9 cellular contexts compared by ENCODE assay signal in the genomic region with DNA sequence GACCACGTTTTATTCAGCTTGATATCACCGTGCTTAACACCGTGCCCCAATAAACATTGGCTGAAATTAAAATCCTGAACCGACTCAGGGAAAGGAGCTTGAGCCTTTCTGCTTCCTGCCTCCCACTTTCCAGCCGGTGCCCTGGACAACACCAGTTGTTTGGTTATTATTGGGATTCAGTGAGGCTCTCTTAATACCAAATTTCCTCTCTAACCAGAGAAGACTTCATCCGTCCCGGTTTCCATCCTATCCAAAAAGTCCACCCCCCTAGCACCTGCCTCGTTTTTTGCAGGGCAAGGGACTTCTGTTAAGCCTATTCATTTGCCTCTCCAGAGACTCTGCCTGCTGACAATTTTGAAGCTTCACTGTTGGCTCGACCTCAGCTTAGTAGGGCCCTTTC. TPM values are rescaled to one million over a fixed set of nuclear protein-coding genes. Genes with fewer than 3 reads are reported as not detected.
DNase-seq lines count a peak whose midpoint lies in the region; ATAC-seq and TF ChIP-seq lines count a peak whose summit lies in the region.
"Had no signal": no experiment of that assay in that cellular context is flagged by ENCODE, and none has a peak within 500 bp of the region (broad histone marks: within the 10 kb centered on the region; RNA-seq: fewer than 3 reads in every experiment).

No MANE protein-coding gene starts in this region.

- peaks cover 10% of the 10 kb centered on the region for H3K4me1 Mint-ChIP-seq in progenitor cell of endocrine pancreas (ENCODE audit: low read depth)

- H3K4me1 ChIP-seq in Panc1 (ENCODE audit: control insufficient read depth, insufficient read depth, low read length) (no peaks in the 10 kb centered on the region), esophagus muscularis mucosa (peaks cover 5 to 20% (median 18%) of the 10 kb centered on the region in 4 donors), body of pancreas (peaks cover 12% of the 10 kb centered on the region)
- H3K4me1 ChIP-seq in effector memory CD4-positive, alpha-beta T cell (ENCODE audit: control insufficient read depth, insufficient read depth, low read length, poor library complexity, severe bottlenecking): no peaks in the 10 kb centered on the region

- H3K4me3 ChIP-seq in Panc1 (ENCODE audit: low read depth in 2 of 2, low read length in 2 of 2): peak overlapping the region; percentile 30 to 40; a peak in 2 of 4 replicates
- peak overlapping the region; percentile 52 to 67 (median 55) for H3K4me3 ChIP-seq in esophagus muscularis mucosa
- no peak overlapping the region for H3K4me3 ChIP-seq in effector memory CD4-positive, alpha-beta T cell (ENCODE audit: insufficient read depth, low read depth, low read length, poor library complexity, severe bottlenecking)
- H3K4me3 ChIP-seq in body of pancreas: peak overlapping the region in 1 of 2 donors; percentile 63

- CTCF ChIA-PET in Panc1 (lab: Charles Lee): no interaction called here

- H3K4me3 Mint-ChIP-seq in progenitor cell of endocrine pancreas (ENCODE audit: low read depth): peak overlapping the region; percentile 70

- BruUV-seq in Panc1 (replicated peaks; lab: Mats Ljungman, UMichigan): no TSS peak

- POLR2A ChIA-PET in Panc1 (lab: Charles Lee): interaction anchor here (1.1 kb wide), 1 partner anchor 14 kb away, joined by 3 read pairs; no protein-coding TSS in a partner anchor

- in situ Hi-C loops in Panc1 (cut with HindIII; ENCODE audit: low pct_unique_long_range_greater_than_20kb, low sequenced_read_pairs): no loop called here

- intact Hi-C loops in Panc1 (cut with micrococcal nuclease; ENCODE audit: unreplicated experiment) (loop anchor here (2.0 kb wide), 1 partner anchor 73 kb away; no protein-coding TSS in a partner anchor), esophagus muscularis mucosa (cut with DNase I) (loop anchor here (5.0 kb wide), 1 partner anchor 71 kb away; no protein-coding TSS in a partner anchor), sciatic nerve (cut with DNase I) (no loop called here), body of pancreas (cut with DNase I) (loop anchor here (5.0 kb wide), 1 partner anchor 71 kb away; no protein-coding TSS in a partner anchor)

- peak; percentile 39; the same call in 1 of the 2 replicates for ATAC-seq in Panc1
- no peak for ATAC-seq in HG03469 (IDR thresholded peaks at IDR 0.05; ENCODE audit: unreplicated experiment)
- ATAC-seq in sciatic nerve: no peak
- ATAC-seq in body of pancreas: no peak

- DNase-seq in GM20000 (ENCODE audit: low spot score) (peak; percentile 14), Panc1 (ENCODE audit: low read depth, low spot score) (no peak), esophagus muscularis mucosa (ENCODE audit: extremely low spot score) (no peak), progenitor cell of endocrine pancreas (ENCODE audit: low spot score, unreplicated experiment) (no peak), sciatic nerve (ENCODE audit: low spot score) (no peak), body of pancreas (no peak)
- DNase-seq in effector memory CD4-positive, alpha-beta T cell: no peak
- DNase-seq: NCI-H2029 treated with DMSO at 0.1 percent for 48 hours had no signal

- H3K9me3 Mint-ChIP-seq in progenitor cell of endocrine pancreas (ENCODE audit: low read depth): no peaks in the 10 kb centered on the region

- TF ChIP-seq CTCF in GM20000 (IDR thresholded peaks at IDR 0.05; ENCODE audit: extremely low read depth, missing control alignments) (no peak), Panc1 (IDR thresholded peaks at IDR 0.05) (no peak), esophagus muscularis mucosa (IDR thresholded peaks at IDR 0.05) (no peak), progenitor cell of endocrine pancreas (IDR thresholded peaks at IDR 0.05; ENCODE audit: unreplicated experiment) (no peak), body of pancreas (IDR thresholded peaks at IDR 0.05) (no peak)

- 15% methylated on average over 9 of the region's 9 CpGs for WGBS in esophagus muscularis mucosa
- WGBS in body of pancreas, 2 donors: 16 to 19% methylated on average over 9 of the region's 9 CpGs

- H3K27me3 ChIP-seq in Panc1 (ENCODE audit: control insufficient read depth, insufficient read depth, low read length) (peaks cover 14% of the 10 kb centered on the region), esophagus muscularis mucosa (peaks cover 0 to 62% (median 33%) of the 10 kb centered on the region in 4 donors), body of pancreas (no peaks in the 10 kb centered on the region)
- peaks cover 31% of the 10 kb centered on the region for H3K27me3 ChIP-seq in effector memory CD4-positive, alpha-beta T cell (replicated peaks; ENCODE audit: control insufficient read depth, insufficient read depth, low read length, poor library complexity, severe bottlenecking)

- H3K27me3 Mint-ChIP-seq in progenitor cell of endocrine pancreas: peaks cover 48% of the 10 kb centered on the region

- H3K36me3 ChIP-seq in Panc1 (ENCODE audit: control insufficient read depth, insufficient read depth, low read length) (no peaks in the 10 kb centered on the region), esophagus muscularis mucosa (no peaks in the 10 kb centered on the region), body of pancreas (replicated peaks in 1 of 2; ENCODE audit: insufficient read depth in 1 of 2, low read depth in 2 of 2) (no peaks in the 10 kb centered on the region)
- no peaks in the 10 kb centered on the region for H3K36me3 ChIP-seq in effector memory CD4-positive, alpha-beta T cell (ENCODE audit: control insufficient read depth, insufficient read depth, low read length)

- TF ChIP-seq POLR2A in esophagus muscularis mucosa (IDR thresholded peaks at IDR 0.05; ENCODE audit: low read depth) (no peak), body of pancreas (IDR thresholded peaks at IDR 0.05) (no peak)

- no peak for TF ChIP-seq EP300 in esophagus muscularis mucosa (IDR thresholded peaks at IDR 0.05)

- no peaks in the 10 kb centered on the region for H3K36me3 Mint-ChIP-seq in progenitor cell of endocrine pancreas (ENCODE audit: insufficient read depth)

- H3K9me3 ChIP-seq in Panc1 (ENCODE audit: control insufficient read depth, insufficient read depth, low read depth, low read length): no peaks in the 10 kb centered on the region
- H3K9me3 ChIP-seq in esophagus muscularis mucosa: no peaks in the 10 kb centered on the region
- H3K9me3 ChIP-seq in effector memory CD4-positive, alpha-beta T cell (ENCODE audit: control insufficient read depth, low read length): no peaks in the 10 kb centered on the region
- no peaks in the 10 kb centered on the region for H3K9me3 ChIP-seq in body of pancreas

- no peak overlapping the region for H3K27ac ChIP-seq in Panc1 (ENCODE audit: low read length)
- H3K27ac ChIP-seq in esophagus muscularis mucosa (replicated peaks in 1 of 4): no peak overlapping the region
- no peak overlapping the region for H3K27ac ChIP-seq in effector memory CD4-positive, alpha-beta T cell (ENCODE audit: insufficient read depth, low read length, poor library complexity, severe bottlenecking)
- peak overlapping the region in 2 of 4 donors; percentile 70 to 85 for H3K27ac ChIP-seq in body of pancreas

- no peak overlapping the region for H3K27ac Mint-ChIP-seq in progenitor cell of endocrine pancreas

RNA-seq across cellular contexts. Expression of a gene that starts 0.6 kb away (rescaled TPM):
- 0.23 TPM for total RNA-seq in Panc1 (2021; ENCODE audit: unreplicated experiment)
- not detected for polyA plus RNA-seq in Panc1 (2012; ENCODE audit: insufficient read length)
- 1 to 10 TPM in 1 of 4 donors, under 1 TPM in 3; under 0.01 to 1.4 (median 0.48) TPM for total RNA-seq in esophagus muscularis mucosa
- 3.4 and 4.6 TPM in 2 replicates for total RNA-seq in progenitor cell of endocrine pancreas
- 1.1 TPM for total RNA-seq in sciatic nerve
- 10 to 100 TPM; 12.2 to 15.8 TPM for total RNA-seq in body of pancreas
